ENCODE assay signal across 24 cellular contexts in the genomic region with DNA sequence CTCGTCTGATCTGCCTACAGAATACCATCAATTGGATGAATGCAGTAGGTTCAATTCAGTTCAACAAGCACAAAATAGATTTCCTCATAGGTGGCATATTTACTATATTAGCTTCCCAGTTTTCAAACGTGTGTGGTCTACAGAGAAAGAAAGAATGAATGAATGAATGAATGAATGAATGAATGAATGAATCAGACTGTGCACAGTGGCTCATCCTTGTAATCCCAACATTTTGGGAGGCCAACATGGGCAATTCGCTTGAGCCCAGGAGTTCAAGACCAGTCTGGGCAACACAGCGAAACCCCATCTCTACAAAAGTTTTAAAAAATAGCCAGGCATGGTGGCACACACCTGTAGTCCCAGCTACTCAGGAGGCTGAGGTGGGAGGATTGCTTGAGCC.
DNase-seq lines count a peak whose midpoint lies in the region; ATAC-seq, FAIRE-seq and TF ChIP-seq lines count a peak whose summit lies in the region.
"Had no signal": no experiment of that assay in that cellular context is flagged by ENCODE, and none has a peak within 500 bp of the region (broad histone marks: within the 10 kb centered on the region; RNA-seq: fewer than 3 reads in every experiment).

No MANE protein-coding gene starts in this region.

- H3K36me3 ChIP-seq in breast epithelium = no peaks in the 10 kb centered on the region
- no peaks in the 10 kb centered on the region for H3K36me3 ChIP-seq in GM12878 (ENCODE audit: control insufficient read depth in 2 of 2, insufficient read depth in 2 of 2, low read length in 1 of 2)
- H3K36me3 ChIP-seq in upper lobe of right lung = no peaks in the 10 kb centered on the region
- H3K36me3 ChIP-seq: BE2C, BLaER1 had no signal

- TF ChIP-seq EP300 in GM12878 (IDR thresholded peaks at IDR 0.05; ENCODE audit: borderline replicate concordance in 1 of 2, control insufficient read depth in 1 of 2, low read depth in 2 of 2, low read length in 2 of 2) = no peak

- no peak for TF ChIP-seq RAD21 in GM12878 (IDR thresholded peaks at IDR 0.05; ENCODE audit: insufficient read depth, low read depth, low read length)

- POLR2A ChIA-PET in MCF 10A (lab: Yijun Ruan, JAX) = interaction anchor here (0.7 kb wide), 1 partner anchor 510 kb away, joined by 3 read pairs; no protein-coding TSS in a partner anchor
- POLR2A ChIA-PET in GM12878 (lab: Charles Lee) = no interaction called here

- no peak overlapping the region for H3K4me2 ChIP-seq in GM12878 (ENCODE audit: control insufficient read depth, insufficient read depth)
- H3K4me2 ChIP-seq: BLaER1 had no signal

- peak overlapping the region; percentile 40 for H3K27ac Mint-ChIP-seq in MCF 10A (ENCODE audit: low read depth, unreplicated experiment)
- H3K27ac Mint-ChIP-seq: CD14-positive monocyte; CD4-positive, CD25-positive, alpha-beta regulatory T cell had no signal

- SMC1A ChIA-PET in GM12878 (lab: Charles Lee; ENCODE audit: uncharacterized antibody, unreplicated experiment) = interaction anchor here (1.1 to 1.3 kb wide), 2 partner anchors 11 to 14 kb away, joined by 3 to 4 read pairs; no protein-coding TSS in a partner anchor

- H3K27me3 Mint-ChIP-seq in MCF 10A (ENCODE audit: insufficient read depth, unreplicated experiment) = no peaks in the 10 kb centered on the region
- H3K27me3 Mint-ChIP-seq: CD4-positive, alpha-beta memory T cell; CD4-positive, CD25-positive, alpha-beta regulatory T cell had no signal

- no peaks in the 10 kb centered on the region for H3K9me3 ChIP-seq in breast epithelium
- H3K9me3 ChIP-seq in GM12878 (replicated peaks; ENCODE audit: control insufficient read depth, insufficient read depth, low read length) = no peaks in the 10 kb centered on the region
- no peaks in the 10 kb centered on the region for H3K9me3 ChIP-seq in upper lobe of right lung
- H3K9me3 ChIP-seq: BE2C, BLaER1 had no signal

- CTCF ChIA-PET in MCF 10A (lab: Yijun Ruan, JAX) = interaction anchor here (0.6 kb wide), 1 partner anchor 75 kb away, joined by 4 read pairs; no protein-coding TSS in a partner anchor
- CTCF ChIA-PET in GM12878 (lab: Yijun Ruan, JAX) = interaction anchor here (0.7 to 0.9 kb wide), 2 partner anchors 53 to 499 kb away, joined by 3 read pairs; no protein-coding TSS in a partner anchor

- in situ Hi-C loops in GM12878 (cut with MboI) = no loop called here

- no peak overlapping the region for H3K4me3 Mint-ChIP-seq in MCF 10A (ENCODE audit: unreplicated experiment)
- H3K4me3 Mint-ChIP-seq: CD14-positive monocyte; CD4-positive, CD25-positive, alpha-beta regulatory T cell had no signal

- DNase-seq in MCF 10A (ENCODE audit: unreplicated experiment) (no peak), breast epithelium (ENCODE audit: low spot score in 2 of 2) (no peak), GM12878 (ENCODE audit: low read depth, low spot score) (no peak), NOMO-1 (lab: John Stamatoyannopoulos, UW; ENCODE audit: unreplicated experiment in 2 of 2) (no peak), upper lobe of right lung (no peak)
- DNase-seq: 8988T; ACHN; BE2C; CD4-positive, alpha-beta memory T cell; CD4-positive, CD25-positive, alpha-beta regulatory T cell; CD8-positive, alpha-beta memory T cell; COR-L47; DMS 273 treated with DMSO at 0.1 percent for 48 hours; DMS153; DMS53; DMS79; DND-41; EL; GDM1 had no signal

- H3K36me3 Mint-ChIP-seq in MCF 10A (ENCODE audit: insufficient read depth, unreplicated experiment) = no peaks in the 10 kb centered on the region
- H3K36me3 Mint-ChIP-seq: CD14-positive monocyte; CD4-positive, CD25-positive, alpha-beta regulatory T cell had no signal

- intact Hi-C loops in MCF 10A (cut with micrococcal nuclease) = no loop called here
- intact Hi-C loops in breast epithelium (cut with DNase I; ENCODE audit: low total_unique reads) = no loop called here
- intact Hi-C loops in GM12878 (cut with micrococcal nuclease; ENCODE audit: unreplicated experiment) = no loop called here
- intact Hi-C loops in upper lobe of right lung (cut with DNase I) = no loop called here

- H4K20me1 ChIP-seq in GM12878 (ENCODE audit: control insufficient read depth, insufficient read depth) = no peaks in the 10 kb centered on the region
- H4K20me1 ChIP-seq: BLaER1 had no signal

- FAIRE-seq in GM12878 (lab: Jason Lieb, UNC) = no peak
- FAIRE-seq: A204.1, GM12891, GM19239 had no signal

- H3K27me3 ChIP-seq in breast epithelium = no peaks in the 10 kb centered on the region
- no peaks in the 10 kb centered on the region for H3K27me3 ChIP-seq in GM12878 (replicated peaks in 1 of 2; ENCODE audit: control insufficient read depth in 2 of 2, insufficient read depth in 2 of 2, low read length in 1 of 2)
- no peaks in the 10 kb centered on the region for H3K27me3 ChIP-seq in upper lobe of right lung
- H3K27me3 ChIP-seq: BE2C, BLaER1 had no signal

- H2AFZ ChIP-seq in GM12878 (ENCODE audit: control insufficient read depth, low read depth, low read length) = no peak overlapping the region

- ATAC-seq in GM12878 (no peak), upper lobe of right lung (no peak)

- H3K79me2 ChIP-seq in GM12878 (ENCODE audit: control insufficient read depth, insufficient read depth, low read length) = no peaks in the 10 kb centered on the region

- RAD21 ChIA-PET in GM12878 (lab: Charles Lee; ENCODE audit: unreplicated experiment) = interaction anchor here (0.7 kb wide), 1 partner anchor 8 kb away, joined by 4 read pairs; no protein-coding TSS in a partner anchor

- no peak for TF ChIP-seq CTCF in MCF 10A (IDR thresholded peaks at IDR 0.05; ENCODE audit: unreplicated experiment)
- no peak for TF ChIP-seq CTCF in breast epithelium (IDR thresholded peaks at IDR 0.05)
- no peak for TF ChIP-seq CTCF in GM12878 (IDR thresholded peaks at IDR 0.05 in 2 of 3, conservative IDR thresholded peaks at IDR 0.05 in 1 of 3; ENCODE audit: control insufficient read depth in 2 of 3, extremely low read depth in 1 of 3, insufficient read depth in 1 of 3, low read depth in 3 of 3, low read length in 3 of 3)
- TF ChIP-seq CTCF in upper lobe of right lung (IDR thresholded peaks at IDR 0.05) = no peak

- H3K4me3 ChIP-seq in breast epithelium (no peak overlapping the region), GM12878 (no peak overlapping the region), upper lobe of right lung (no peak overlapping the region)
- H3K4me3 ChIP-seq: BLaER1 had no signal

- TF ChIP-seq POLR2A in breast epithelium (IDR thresholded peaks at IDR 0.05) = no peak
- no peak for TF ChIP-seq POLR2A in GM12878 (IDR thresholded peaks at IDR 0.05; ENCODE audit: low read depth, low read length)

- 37% methylated on average over 4 of the region's 4 CpGs for WGBS in GM12878 (ENCODE audit: insufficient coverage, insufficient replicate concordance, low lambda C conversion rate, missing lambda C conversion rate)

- no peaks in the 10 kb centered on the region for H3K4me1 Mint-ChIP-seq in MCF 10A (ENCODE audit: insufficient read depth, unreplicated experiment)
- H3K4me1 Mint-ChIP-seq: CD14-positive monocyte had no signal

- BruUV-seq in MCF 10A (replicated peaks; lab: Mats Ljungman, UMichigan) (no TSS peak), GM12878 (replicated peaks; lab: Mats Ljungman, UMichigan) (no TSS peak)

- H3K9ac ChIP-seq in GM12878 (ENCODE audit: control insufficient read depth, insufficient read depth, low read length) = no peak overlapping the region
- H3K9ac ChIP-seq: BLaER1 had no signal

- H3K27ac ChIP-seq in breast epithelium (no peak overlapping the region), GM12878 (ENCODE audit: control insufficient read depth, insufficient read depth) (no peak overlapping the region), upper lobe of right lung (no peak overlapping the region)
- H3K27ac ChIP-seq: BLaER1 had no signal

- no peaks in the 10 kb centered on the region for H3K9me3 Mint-ChIP-seq in MCF 10A (ENCODE audit: unreplicated experiment)

- H3K4me1 ChIP-seq in breast epithelium (no peaks in the 10 kb centered on the region), GM12878 (ENCODE audit: control insufficient read depth, insufficient read depth, low read length) (peaks cover 5% of the 10 kb centered on the region), upper lobe of right lung (peaks cover 9% of the 10 kb centered on the region)
- H3K4me1 ChIP-seq: BE2C had no signal

TF ChIP-seq in GM12878, 131 proteins besides CTCF, POLR2A, EP300 and RAD21:
- TF ChIP-seq TBL1XR1 (IDR thresholded peaks at IDR 0.05; ENCODE audit: low read depth, low read length) = no peak
- TF ChIP-seq MYC (IDR thresholded peaks at IDR 0.05; ENCODE audit: insufficient read depth, insufficient read length, insufficient replicate concordance, low read length, severe bottlenecking) = no peak
- peak; percentile 67 for TF ChIP-seq ZNF24 (IDR thresholded peaks at IDR 0.05)
- TF ChIP-seq ESRRA (IDR thresholded peaks at IDR 0.05; ENCODE audit: low read length) = no peak
- no peak for TF ChIP-seq FOXK2 (IDR thresholded peaks at IDR 0.05)
